In genomic region chr20:47445291-47445690, GRCh38 we compare ENCODE assay signal across 24 cellular contexts.
"Had no signal": no experiment of that assay in that cellular context is flagged by ENCODE, and none has a peak within 500 bp of the region (broad histone marks: within the 10 kb centered on the region; RNA-seq: fewer than 3 reads in every experiment).

No MANE protein-coding gene starts in this region.

- H3K4me1 ChIP-seq: left lung, right atrium auricular region, tibial nerve, vagina had no signal

- H3K4me3 ChIP-seq: left lung, lower lobe of right lung, ovary, right atrium auricular region, skin epidermis, spleen, tibial nerve, upper lobe of left lung, vagina had no signal

- DNase-seq: hippocampal formation; kidney glomerular epithelial cell; left colon; left lung; lower lobe of right lung; mammary epithelial cell; mesenchymal stem cell; naive B cell; ovary; stimulated activated CD4-positive, alpha-beta T cell treated with anti-CD3 and anti-CD28 coated beads, Interleukin-4, amount 100 ng/mL, for 24 hours; stimulated activated naive CD4-positive, alpha-beta T cell treated with Interleukin-2 at 50 U/mL for 16 hours; stimulated activated naive CD8-positive, alpha-beta T cell treated with anti-CD3 and anti-CD28 coated beads, Interleukin-15, amount 100 ng/mL, for 72 hours; substantia nigra; upper lobe of left lung had no signal

- H3K36me3 ChIP-seq: left lung, lower lobe of right lung, ovary, right atrium auricular region, spleen, tibial nerve, upper lobe of left lung, vagina had no signal

- H3K9me3 ChIP-seq: left lung, lower lobe of right lung, ovary, right atrium auricular region, spleen, tibial nerve, upper lobe of left lung, vagina had no signal

- H3K27me3 ChIP-seq: left lung, ovary, right atrium auricular region, spleen, tibial nerve, upper lobe of left lung, vagina had no signal

- ATAC-seq: left colon; left lung; lower lobe of right lung; natural killer cell treated with Interleukin-12 subunit alpha and Interleukin-12 subunit beta and Interleukin-15 and Interleukin-18, amount 100 ng/mL, for 72 hours; sciatic nerve; stimulated activated effector memory CD8-positive, alpha-beta T cell treated with anti-CD3 and anti-CD28 coated beads, Interleukin-12 subunit alpha, Interleukin-12 subunit beta, amount 100 ng/mL, for 72 hours; stimulated activated naive CD8-positive, alpha-beta T cell treated with anti-CD3 and anti-CD28 coated beads, Interleukin-15, amount 100 ng/mL, for 72 hours had no signal

- H3K27ac ChIP-seq: left lung, lower lobe of right lung, ovary, right atrium auricular region, skin epidermis, spleen, tibial nerve, upper lobe of left lung, vagina had no signal

- H3K27me3 Mint-ChIP-seq: naive B cell; natural killer cell treated with Interleukin-12 subunit alpha and Interleukin-12 subunit beta and Interleukin-15 and Interleukin-18, amount 100 ng/mL, for 72 hours; progenitor cell of endocrine pancreas; stimulated activated naive CD8-positive, alpha-beta T cell treated with anti-CD3 and anti-CD28 coated beads, Interleukin-15, amount 100 ng/mL, for 72 hours had no signal

- H3K4me3 Mint-ChIP-seq: naive B cell; natural killer cell treated with Interleukin-12 subunit alpha and Interleukin-12 subunit beta and Interleukin-15 and Interleukin-18, amount 100 ng/mL, for 72 hours; stimulated activated effector memory CD8-positive, alpha-beta T cell treated with anti-CD3 and anti-CD28 coated beads, Interleukin-12 subunit alpha, Interleukin-12 subunit beta, amount 100 ng/mL, for 72 hours; stimulated activated naive CD8-positive, alpha-beta T cell treated with anti-CD3 and anti-CD28 coated beads, Interleukin-15, amount 100 ng/mL, for 72 hours had no signal

- H3K9me3 Mint-ChIP-seq: naive B cell; natural killer cell treated with Interleukin-12 subunit alpha and Interleukin-12 subunit beta and Interleukin-15 and Interleukin-18, amount 100 ng/mL, for 72 hours; stimulated activated effector memory CD8-positive, alpha-beta T cell treated with anti-CD3 and anti-CD28 coated beads, Interleukin-12 subunit alpha, Interleukin-12 subunit beta, amount 100 ng/mL, for 72 hours; stimulated activated naive CD8-positive, alpha-beta T cell treated with anti-CD3 and anti-CD28 coated beads, Interleukin-15, amount 100 ng/mL, for 72 hours had no signal

- FAIRE-seq: keratinocyte had no signal

- H3K4me1 Mint-ChIP-seq: stimulated activated effector memory CD8-positive, alpha-beta T cell treated with anti-CD3 and anti-CD28 coated beads, Interleukin-12 subunit alpha, Interleukin-12 subunit beta, amount 100 ng/mL, for 72 hours; stimulated activated naive CD8-positive, alpha-beta T cell treated with anti-CD3 and anti-CD28 coated beads, Interleukin-15, amount 100 ng/mL, for 72 hours had no signal

- H3K27ac Mint-ChIP-seq: natural killer cell treated with Interleukin-12 subunit alpha and Interleukin-12 subunit beta and Interleukin-15 and Interleukin-18, amount 100 ng/mL, for 72 hours; progenitor cell of endocrine pancreas; stimulated activated effector memory CD8-positive, alpha-beta T cell treated with anti-CD3 and anti-CD28 coated beads, Interleukin-12 subunit alpha, Interleukin-12 subunit beta, amount 100 ng/mL, for 72 hours had no signal
